In the genomic region with DNA sequence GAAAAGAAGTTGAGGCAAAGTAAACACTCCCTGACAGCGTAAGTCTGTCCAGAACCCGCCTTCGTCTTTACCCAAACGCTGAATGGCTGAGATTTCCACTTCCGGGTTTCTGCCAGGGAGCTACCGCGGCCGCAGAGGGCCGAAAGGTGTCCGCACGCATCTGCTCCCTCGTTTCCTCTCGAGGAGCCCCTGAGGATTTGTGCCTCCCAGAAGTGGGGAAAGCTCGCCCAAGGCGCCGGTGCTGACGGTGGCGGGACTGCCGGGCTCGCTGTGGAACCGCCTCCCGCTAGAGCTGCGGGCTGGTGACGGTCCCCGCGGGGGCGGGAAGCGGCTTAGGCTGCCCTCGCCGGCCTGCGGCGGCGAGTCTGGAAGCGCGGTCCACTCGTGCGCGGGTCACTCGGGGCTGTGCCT, we compare ENCODE assay signal across 9 cellular contexts.
A peak's percentile ranks its signal among the peaks of the same experiment; 100 is the strongest.
DNase-seq lines count a peak whose midpoint lies in the region; ATAC-seq, FAIRE-seq and TF ChIP-seq lines count a peak whose summit lies in the region.
"Had no signal": no experiment of that assay in that cellular context is flagged by ENCODE, and none has a peak within 500 bp of the region (broad histone marks: within the 10 kb centered on the region; RNA-seq: fewer than 3 reads in every experiment).

No MANE protein-coding gene starts in this region.

- peak overlapping the region; percentile 4 for H3K27ac Mint-ChIP-seq in activated naive CD4-positive, alpha-beta T cell treated with anti-CD3 and anti-CD28 coated beads for 36 hours
- H3K27ac Mint-ChIP-seq in activated naive CD4-positive, alpha-beta T cell treated with anti-CD3 and anti-CD28 coated beads, Interleukin-2, amount 50 U/mL, for 72 hours: no peak overlapping the region

- no peaks in the 10 kb centered on the region for H3K4me1 ChIP-seq in spleen
- H3K4me1 ChIP-seq: Peyer's patch had no signal

- H3K9me3 ChIP-seq in spleen: peaks cover 0 to 47% (median 28%) of the 10 kb centered on the region in 8 donors
- H3K9me3 ChIP-seq: Peyer's patch had no signal

- H3K27me3 Mint-ChIP-seq in activated naive CD4-positive, alpha-beta T cell treated with anti-CD3 and anti-CD28 coated beads for 36 hours (ENCODE audit: low read depth): no peaks in the 10 kb centered on the region

- intact Hi-C loops in activated naive CD4-positive, alpha-beta T cell treated with anti-CD3 and anti-CD28 coated beads for 36 hours (cut with micrococcal nuclease): loop anchor here (2.0 kb wide), 1 partner anchor 52 kb away; no protein-coding TSS in a partner anchor
- intact Hi-C loops in spleen (cut with DNase I; ENCODE audit: low total_unique reads): no loop called here

- H3K4me3 Mint-ChIP-seq in activated naive CD4-positive, alpha-beta T cell treated with anti-CD3 and anti-CD28 coated beads for 36 hours: no peak overlapping the region

- no peak for TF ChIP-seq POLR2A in spleen (IDR thresholded peaks at IDR 0.05)

- peaks cover 3% of the 10 kb centered on the region for H3K4me1 Mint-ChIP-seq in activated naive CD4-positive, alpha-beta T cell treated with anti-CD3 and anti-CD28 coated beads for 36 hours (ENCODE audit: low read depth)

- 42 to 59% (median 49%) methylated on average over 39 of the region's 39 CpGs for WGBS in spleen, 5 donors

- peak overlapping the region in 2 of 8 donors; percentile 33 to 81 for H3K27ac ChIP-seq in spleen

- FAIRE-seq in RCC 7860 (lab: Jason Lieb, UNC): no peak

- peak; percentile 57 for DNase-seq in activated naive CD4-positive, alpha-beta T cell treated with anti-CD3 and anti-CD28 coated beads for 36 hours
- no peak for DNase-seq in activated naive CD4-positive, alpha-beta T cell treated with anti-CD3 and anti-CD28 coated beads, Interleukin-2, amount 50 U/mL, for 72 hours (ENCODE audit: low spot score in 2 of 2)
- DNase-seq in NCI-H460 (ENCODE audit: extremely low read depth, low read depth) (peak; percentile 41), choroid plexus epithelial cell (ENCODE audit: low read depth) (peak; percentile 52), spleen (peak; percentile 74), RCC 7860 (ENCODE audit: low spot score) (no peak), hepatic stellate cell (ENCODE audit: low spot score) (no peak)

- no peaks in the 10 kb centered on the region for H3K27me3 ChIP-seq in spleen (replicated peaks in 1 of 7)
- H3K27me3 ChIP-seq: Peyer's patch had no signal

- no peak for ATAC-seq in activated naive CD4-positive, alpha-beta T cell treated with anti-CD3 and anti-CD28 coated beads, Interleukin-2, amount 50 U/mL, for 72 hours
- ATAC-seq in HG03045 (IDR thresholded peaks at IDR 0.05; ENCODE audit: unreplicated experiment): no peak

- no peaks in the 10 kb centered on the region for H3K36me3 Mint-ChIP-seq in activated naive CD4-positive, alpha-beta T cell treated with anti-CD3 and anti-CD28 coated beads for 36 hours (ENCODE audit: low read depth)
- peaks cover 0 to 4% of the 10 kb centered on the region in 2 donors for H3K36me3 Mint-ChIP-seq in activated naive CD4-positive, alpha-beta T cell treated with anti-CD3 and anti-CD28 coated beads, Interleukin-2, amount 50 U/mL, for 72 hours

- TF ChIP-seq CTCF in choroid plexus epithelial cell (conservative IDR thresholded peaks at IDR 0.05; ENCODE audit: low read depth, low read length): no peak
- no peak for TF ChIP-seq CTCF in spleen (IDR thresholded peaks at IDR 0.05 in 8 of 11, conservative IDR thresholded peaks at IDR 0.05 in 3 of 11)

- CTCF ChIA-PET in activated naive CD4-positive, alpha-beta T cell treated with anti-CD3 and anti-CD28 coated beads for 36 hours (lab: Charles Lee): no interaction called here

- H3K4me3 ChIP-seq in choroid plexus epithelial cell (ENCODE audit: low read depth, low read length) (peak overlapping the region; percentile 55), spleen (peak overlapping the region in 3 of 8 donors; percentile 4 to 51 (median 25))

- peaks cover 10% of the 10 kb centered on the region for H3K9me3 Mint-ChIP-seq in activated naive CD4-positive, alpha-beta T cell treated with anti-CD3 and anti-CD28 coated beads for 36 hours
- H3K9me3 Mint-ChIP-seq in activated naive CD4-positive, alpha-beta T cell treated with anti-CD3 and anti-CD28 coated beads, Interleukin-2, amount 50 U/mL, for 72 hours: peaks cover 10 to 13% of the 10 kb centered on the region in 2 donors

- no peaks in the 10 kb centered on the region for H3K36me3 ChIP-seq in spleen
- H3K36me3 ChIP-seq: Peyer's patch had no signal

Comparison
In these comparisons a context has a peak if more than half of its experiments do, and no peak if none do; other contexts are left out.
1. DNase-seq: peak in activated naive CD4-positive, alpha-beta T cell treated with anti-CD3 and anti-CD28 coated beads for 36 hours (single experiment), NCI-H460 (single experiment), choroid plexus epithelial cell (single experiment) and spleen (single experiment); none in activated naive CD4-positive, alpha-beta T cell treated with anti-CD3 and anti-CD28 coated beads, Interleukin-2, amount 50 U/mL, for 72 hours (0 of 2), RCC 7860 (single experiment) and hepatic stellate cell (single experiment).